1 cellular context compared by ENCODE assay signal in the genomic region with DNA sequence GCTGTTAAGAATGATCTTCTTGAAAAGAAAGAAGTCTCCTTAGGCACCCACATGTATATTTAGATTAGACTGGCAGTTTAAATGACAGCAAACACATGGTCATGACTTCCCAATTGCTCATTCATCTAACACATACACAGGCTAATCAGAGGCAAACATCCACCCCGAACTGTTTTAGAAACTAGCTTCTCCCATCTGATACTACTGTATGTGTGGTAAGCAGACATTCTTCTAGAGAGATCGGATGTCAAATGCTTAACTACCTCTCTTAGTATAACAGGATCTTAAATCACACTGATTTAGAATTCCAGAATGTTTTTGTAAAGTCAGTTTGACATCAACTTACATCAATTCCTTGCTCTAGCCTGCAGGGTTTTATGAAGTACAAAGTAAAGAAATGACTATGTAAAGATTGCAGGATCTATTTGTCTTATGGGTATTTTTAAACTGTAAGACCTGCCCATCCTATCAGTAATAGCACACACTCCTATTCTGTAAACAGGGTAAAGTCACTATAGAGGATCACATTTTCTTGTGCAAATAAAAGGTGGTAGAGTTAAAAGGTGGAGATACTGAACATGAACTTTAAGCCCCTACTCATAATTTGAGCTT.
TF ChIP-seq lines count a peak whose summit lies in the region.

No MANE protein-coding gene starts in this region.

TF ChIP-seq in HepG2, 621 proteins besides CTCF, POLR2A, EP300 and RAD21 (continued from another document and continues in another):
- TF ChIP-seq ZNF180 (CRISPR knock-in tag; IDR thresholded peaks at IDR 0.05; ENCODE audit: borderline replicate concordance, low read depth) (no peak), MTERF4 (CRISPR knock-in tag; IDR thresholded peaks at IDR 0.05) (no peak), HMGA1 (CRISPR knock-in tag; conservative IDR thresholded peaks at IDR 0.05) (no peak), ZBTB43 (CRISPR knock-in tag; conservative IDR thresholded peaks at IDR 0.05) (peak; percentile 38; the same call in 1 of the 2 replicates), ZNF841 (CRISPR knock-in tag; IDR thresholded peaks at IDR 0.05; ENCODE audit: borderline replicate concordance) (no peak), POGK (CRISPR knock-in tag; conservative IDR thresholded peaks at IDR 0.05) (no peak), SSRP1 (CRISPR knock-in tag; IDR thresholded peaks at IDR 0.05) (no peak), ZNF282 (IDR thresholded peaks at IDR 0.05; ENCODE audit: partially characterized antibody) (no peak), XBP1 (CRISPR knock-in tag; IDR thresholded peaks at IDR 0.05) (no peak), DNMT3B (CRISPR knock-in tag; conservative IDR thresholded peaks at IDR 0.05) (no peak), FOXK2 (IDR thresholded peaks at IDR 0.05) (no peak), IRF1 (CRISPR knock-in tag; IDR thresholded peaks at IDR 0.05; ENCODE audit: low read depth) (no peak), ZNF563 (CRISPR knock-in tag; IDR thresholded peaks at IDR 0.05) (no peak), ZBTB42 (CRISPR knock-in tag; IDR thresholded peaks at IDR 0.05) (no peak), POGZ (CRISPR knock-in tag; IDR thresholded peaks at IDR 0.05) (no peak), ZNF205 (CRISPR knock-in tag; IDR thresholded peaks at IDR 0.05) (no peak), ZNF577 (CRISPR knock-in tag; IDR thresholded peaks at IDR 0.05; ENCODE audit: borderline replicate concordance, low read depth) (no peak), CSRNP2 (CRISPR knock-in tag; conservative IDR thresholded peaks at IDR 0.05; ENCODE audit: low read depth) (no peak), MNT (IDR thresholded peaks at IDR 0.05) (no peak), CREM (IDR thresholded peaks at IDR 0.05) (peak; percentile 42; the same call in 1 of the 2 replicates), CREM (CRISPR knock-in tag; IDR thresholded peaks at IDR 0.05) (no peak), TERF1 (CRISPR knock-in tag; IDR thresholded peaks at IDR 0.05) (no peak), ZFP37 (CRISPR knock-in tag; IDR thresholded peaks at IDR 0.05; ENCODE audit: borderline replicate concordance) (no peak), ZNF557 (CRISPR knock-in tag; IDR thresholded peaks at IDR 0.05) (no peak), FOXP1 (IDR thresholded peaks at IDR 0.05) (no peak), FOXP1 (CRISPR knock-in tag; IDR thresholded peaks at IDR 0.05) (peak; percentile 48; the same call in 1 of the 2 replicates), TBX3 (IDR thresholded peaks at IDR 0.05; ENCODE audit: borderline replicate concordance) (peak; percentile 55; the same call in 1 of the 2 replicates), HHEX (CRISPR knock-in tag; IDR thresholded peaks at IDR 0.05) (peak; percentile 78), PBX3 (CRISPR knock-in tag; IDR thresholded peaks at IDR 0.05; ENCODE audit: borderline replicate concordance) (no peak), RAD51 (IDR thresholded peaks at IDR 0.05; ENCODE audit: borderline replicate concordance) (no peak)
- TF ChIP-seq, protein P1, sequence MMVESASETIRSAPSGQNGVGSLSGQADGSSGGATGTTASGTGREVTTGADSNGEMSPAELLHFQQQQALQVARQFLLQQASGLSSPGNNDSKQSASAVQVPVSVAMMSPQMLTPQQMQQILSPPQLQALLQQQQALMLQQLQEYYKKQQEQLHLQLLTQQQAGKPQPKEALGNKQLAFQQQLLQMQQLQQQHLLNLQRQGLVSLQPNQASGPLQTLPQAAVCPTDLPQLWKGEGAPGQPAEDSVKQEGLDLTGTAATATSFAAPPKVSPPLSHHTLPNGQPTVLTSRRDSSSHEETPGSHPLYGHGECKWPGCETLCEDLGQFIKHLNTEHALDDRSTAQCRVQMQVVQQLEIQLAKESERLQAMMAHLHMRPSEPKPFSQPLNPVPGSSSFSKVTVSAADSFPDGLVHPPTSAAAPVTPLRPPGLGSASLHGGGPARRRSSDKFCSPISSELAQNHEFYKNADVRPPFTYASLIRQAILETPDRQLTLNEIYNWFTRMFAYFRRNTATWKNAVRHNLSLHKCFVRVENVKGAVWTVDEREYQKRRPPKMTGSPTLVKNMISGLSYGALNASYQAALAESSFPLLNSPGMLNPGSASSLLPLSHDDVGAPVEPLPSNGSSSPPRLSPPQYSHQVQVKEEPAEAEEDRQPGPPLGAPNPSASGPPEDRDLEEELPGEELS (CRISPR knock-in tag; IDR thresholded peaks at IDR 0.05), result peak; percentile 39; the same call in 1 of the 2 replicates
- TF ChIP-seq, protein P2, sequence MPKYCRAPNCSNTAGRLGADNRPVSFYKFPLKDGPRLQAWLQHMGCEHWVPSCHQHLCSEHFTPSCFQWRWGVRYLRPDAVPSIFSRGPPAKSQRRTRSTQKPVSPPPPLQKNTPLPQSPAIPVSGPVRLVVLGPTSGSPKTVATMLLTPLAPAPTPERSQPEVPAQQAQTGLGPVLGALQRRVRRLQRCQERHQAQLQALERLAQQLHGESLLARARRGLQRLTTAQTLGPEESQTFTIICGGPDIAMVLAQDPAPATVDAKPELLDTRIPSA (CRISPR knock-in tag; IDR thresholded peaks at IDR 0.05; ENCODE audit: borderline replicate concordance), result no peak
- TF ChIP-seq, protein P3, sequence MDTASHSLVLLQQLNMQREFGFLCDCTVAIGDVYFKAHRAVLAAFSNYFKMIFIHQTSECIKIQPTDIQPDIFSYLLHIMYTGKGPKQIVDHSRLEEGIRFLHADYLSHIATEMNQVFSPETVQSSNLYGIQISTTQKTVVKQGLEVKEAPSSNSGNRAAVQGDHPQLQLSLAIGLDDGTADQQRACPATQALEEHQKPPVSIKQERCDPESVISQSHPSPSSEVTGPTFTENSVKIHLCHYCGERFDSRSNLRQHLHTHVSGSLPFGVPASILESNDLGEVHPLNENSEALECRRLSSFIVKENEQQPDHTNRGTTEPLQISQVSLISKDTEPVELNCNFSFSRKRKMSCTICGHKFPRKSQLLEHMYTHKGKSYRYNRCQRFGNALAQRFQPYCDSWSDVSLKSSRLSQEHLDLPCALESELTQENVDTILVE (CRISPR knock-in tag; IDR thresholded peaks at IDR 0.05), result no peak
- TF ChIP-seq, protein P4, sequence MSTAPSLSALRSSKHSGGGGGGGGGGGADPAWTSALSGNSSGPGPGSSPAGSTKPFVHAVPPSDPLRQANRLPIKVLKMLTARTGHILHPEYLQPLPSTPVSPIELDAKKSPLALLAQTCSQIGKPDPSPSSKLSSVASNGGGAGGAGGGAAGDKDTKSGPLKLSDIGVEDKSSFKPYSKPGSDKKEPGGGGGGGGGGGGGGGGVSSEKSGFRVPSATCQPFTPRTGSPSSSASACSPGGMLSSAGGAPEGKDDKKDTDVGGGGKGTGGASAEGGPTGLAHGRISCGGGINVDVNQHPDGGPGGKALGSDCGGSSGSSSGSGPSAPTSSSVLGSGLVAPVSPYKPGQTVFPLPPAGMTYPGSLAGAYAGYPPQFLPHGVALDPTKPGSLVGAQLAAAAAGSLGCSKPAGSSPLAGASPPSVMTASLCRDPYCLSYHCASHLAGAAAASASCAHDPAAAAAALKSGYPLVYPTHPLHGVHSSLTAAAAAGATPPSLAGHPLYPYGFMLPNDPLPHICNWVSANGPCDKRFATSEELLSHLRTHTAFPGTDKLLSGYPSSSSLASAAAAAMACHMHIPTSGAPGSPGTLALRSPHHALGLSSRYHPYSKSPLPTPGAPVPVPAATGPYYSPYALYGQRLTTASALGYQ (CRISPR knock-in tag; IDR thresholded peaks at IDR 0.05), result peak; percentile 66; the same call in 1 of the 2 replicates
- TF ChIP-seq, protein P5, sequence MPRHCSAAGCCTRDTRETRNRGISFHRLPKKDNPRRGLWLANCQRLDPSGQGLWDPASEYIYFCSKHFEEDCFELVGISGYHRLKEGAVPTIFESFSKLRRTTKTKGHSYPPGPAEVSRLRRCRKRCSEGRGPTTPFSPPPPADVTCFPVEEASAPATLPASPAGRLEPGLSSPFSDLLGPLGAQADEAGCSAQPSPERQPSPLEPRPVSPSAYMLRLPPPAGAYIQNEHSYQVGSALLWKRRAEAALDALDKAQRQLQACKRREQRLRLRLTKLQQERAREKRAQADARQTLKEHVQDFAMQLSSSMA (CRISPR knock-in tag; IDR thresholded peaks at IDR 0.05), result no peak
- TF ChIP-seq, protein P6, sequence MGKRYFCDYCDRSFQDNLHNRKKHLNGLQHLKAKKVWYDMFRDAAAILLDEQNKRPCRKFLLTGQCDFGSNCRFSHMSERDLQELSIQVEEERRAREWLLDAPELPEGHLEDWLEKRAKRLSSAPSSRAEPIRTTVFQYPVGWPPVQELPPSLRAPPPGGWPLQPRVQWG (CRISPR knock-in tag; IDR thresholded peaks at IDR 0.05; ENCODE audit: borderline replicate concordance, low read depth), result no peak
